In genomic region chr21:33950425-33951079, GRCh38 we compare ENCODE assay signal across 11 cellular contexts. TPM values are rescaled to one million over a fixed set of nuclear protein-coding genes. Genes with fewer than 3 reads are reported as not detected.
DNase-seq lines count a peak whose midpoint lies in the region; ATAC-seq and TF ChIP-seq lines count a peak whose summit lies in the region.
"Had no signal": no experiment of that assay in that cellular context is flagged by ENCODE, and none has a peak within 500 bp of the region (broad histone marks: within the 10 kb centered on the region; RNA-seq: fewer than 3 reads in every experiment).

No MANE protein-coding gene starts in this region.

- H3K27ac Mint-ChIP-seq in activated naive CD4-positive, alpha-beta T cell treated with anti-CD3 and anti-CD28 coated beads, Interleukin-2, amount 50 U/mL, for 24 hours, result peak overlapping the region; percentile 92
- peak overlapping the region; percentile 97 for H3K27ac Mint-ChIP-seq in activated CD4-positive, alpha-beta memory T cell treated with anti-CD3 and anti-CD28 coated beads for 36 hours

- H3K9ac ChIP-seq in mucosa of rectum (ENCODE audit: low read depth in 1 of 2, low read length in 2 of 2) (no peak overlapping the region), PC-3 (ENCODE audit: low read length) (no peak overlapping the region)

- H3K4me1 ChIP-seq in mucosa of rectum (ENCODE audit: control insufficient read depth in 2 of 2, insufficient read depth in 2 of 2, low read length in 2 of 2) (peaks cover 8 to 16% of the 10 kb centered on the region in 2 donors), PC-3 (ENCODE audit: insufficient read depth, low read length) (peaks cover 21% of the 10 kb centered on the region)

- no peak for DNase-seq in activated naive CD4-positive, alpha-beta T cell treated with anti-CD3 and anti-CD28 coated beads, Interleukin-2, amount 50 U/mL, for 16 hours
- DNase-seq in activated CD4-positive, alpha-beta memory T cell treated with anti-CD3 and anti-CD28 coated beads for 36 hours, result peak; percentile 51
- DNase-seq in ureter (ENCODE audit: low spot score) (peak; percentile 40), PC-3 (no peak), NCI-H2227 (lab: John Stamatoyannopoulos, UW; ENCODE audit: unreplicated experiment) (no peak), dedifferentiated amniotic fluid mesenchymal stem cell (ENCODE audit: extremely low spot score) (no peak)
- DNase-seq: islet precursor cell, NCI-H2107 had no signal

- H2AFZ ChIP-seq in PC-3 (ENCODE audit: low read length), result no peak overlapping the region

- H3K9me3 ChIP-seq in mucosa of rectum (ENCODE audit: control insufficient read depth in 2 of 2, low read length in 2 of 2) (no peaks in the 10 kb centered on the region), PC-3 (ENCODE audit: low read length) (no peaks in the 10 kb centered on the region)
- H3K9me3 ChIP-seq: gastroesophageal sphincter had no signal

- no peaks in the 10 kb centered on the region for H4K20me1 ChIP-seq in PC-3 (ENCODE audit: low read length)

- H3K79me2 ChIP-seq in PC-3 (ENCODE audit: low read length), result no peaks in the 10 kb centered on the region

- intact Hi-C loops in activated CD4-positive, alpha-beta memory T cell treated with anti-CD3 and anti-CD28 coated beads for 36 hours (cut with micrococcal nuclease), result no loop called here
- intact Hi-C loops in PC-3 (cut with micrococcal nuclease), result no loop called here

- H3K9me2 ChIP-seq in PC-3 (replicated peaks; ENCODE audit: low read length), result no peaks in the 10 kb centered on the region

- peaks cover 79% of the 10 kb centered on the region for H3K4me1 Mint-ChIP-seq in activated naive CD4-positive, alpha-beta T cell treated with anti-CD3 and anti-CD28 coated beads, Interleukin-2, amount 50 U/mL, for 24 hours
- H3K4me1 Mint-ChIP-seq in activated CD4-positive, alpha-beta memory T cell treated with anti-CD3 and anti-CD28 coated beads for 36 hours (ENCODE audit: low read depth), result peaks cover 73% of the 10 kb centered on the region

- H3K36me3 Mint-ChIP-seq in activated naive CD4-positive, alpha-beta T cell treated with anti-CD3 and anti-CD28 coated beads, Interleukin-2, amount 50 U/mL, for 24 hours, result peaks cover 6% of the 10 kb centered on the region
- peaks cover 19% of the 10 kb centered on the region for H3K36me3 Mint-ChIP-seq in activated CD4-positive, alpha-beta memory T cell treated with anti-CD3 and anti-CD28 coated beads for 36 hours

- BruUV-seq in PC-3 (replicated peaks; lab: Mats Ljungman, UMichigan), result no TSS peak

- no peaks in the 10 kb centered on the region for H3K9me3 Mint-ChIP-seq in activated naive CD4-positive, alpha-beta T cell treated with anti-CD3 and anti-CD28 coated beads, Interleukin-2, amount 50 U/mL, for 24 hours
- no peaks in the 10 kb centered on the region for H3K9me3 Mint-ChIP-seq in activated CD4-positive, alpha-beta memory T cell treated with anti-CD3 and anti-CD28 coated beads for 36 hours

- peak overlapping the region in 1 of 2 donors; percentile 20 for H3K4me3 ChIP-seq in mucosa of rectum (ENCODE audit: low read length in 2 of 2)
- no peak overlapping the region for H3K4me3 ChIP-seq in PC-3 (ENCODE audit: low read length)
- H3K4me3 ChIP-seq: gastroesophageal sphincter had no signal

- H3K4me3 Mint-ChIP-seq in activated naive CD4-positive, alpha-beta T cell treated with anti-CD3 and anti-CD28 coated beads, Interleukin-2, amount 50 U/mL, for 24 hours, result peak overlapping the region; percentile 67
- H3K4me3 Mint-ChIP-seq in activated CD4-positive, alpha-beta memory T cell treated with anti-CD3 and anti-CD28 coated beads for 36 hours, result peak overlapping the region; percentile 62

- CTCF ChIA-PET in activated CD4-positive, alpha-beta memory T cell treated with anti-CD3 and anti-CD28 coated beads for 36 hours (lab: Charles Lee), result interaction anchor here (0.6 to 4.7 kb wide), 6 partner anchors 18 to 397 kb away, joined by 3 to 34 read pairs (median 8); partner anchors contain the start of genes MRPS6 and SLC5A3
- CTCF ChIA-PET in PC-3 (lab: Charles Lee), result no interaction called here

- POLR2A ChIA-PET in activated CD4-positive, alpha-beta memory T cell treated with anti-CD3 and anti-CD28 coated beads for 36 hours (lab: Charles Lee), result interaction anchor here (1.0 to 7.1 kb wide), 9 partner anchors 15 to 154 kb away, joined by 3 to 148 read pairs (median 20); partner anchors contain the start of genes MRPS6 and SLC5A3
- POLR2A ChIA-PET in PC-3 (lab: Charles Lee; ENCODE audit: unreplicated experiment), result no interaction called here

- H3K4me2 ChIP-seq in PC-3 (ENCODE audit: low read length), result no peak overlapping the region

- TF ChIP-seq CTCF in PC-3 (conservative IDR thresholded peaks at IDR 0.05; ENCODE audit: low read depth, low read length), result no peak

- H3K27me3 ChIP-seq in mucosa of rectum (ENCODE audit: control insufficient read depth in 2 of 2, insufficient read depth in 2 of 2, low read length in 2 of 2) (no peaks in the 10 kb centered on the region), PC-3 (ENCODE audit: low read length) (no peaks in the 10 kb centered on the region)
- H3K27me3 ChIP-seq: gastroesophageal sphincter had no signal

- H3K36me3 ChIP-seq in mucosa of rectum (ENCODE audit: control insufficient read depth in 2 of 2, insufficient read depth in 2 of 2, low read length in 2 of 2) (no peaks in the 10 kb centered on the region), PC-3 (ENCODE audit: low read depth, low read length) (no peaks in the 10 kb centered on the region)
- H3K36me3 ChIP-seq: gastroesophageal sphincter had no signal

- H3K27me3 Mint-ChIP-seq in activated naive CD4-positive, alpha-beta T cell treated with anti-CD3 and anti-CD28 coated beads, Interleukin-2, amount 50 U/mL, for 24 hours, result no peaks in the 10 kb centered on the region
- peaks cover 4% of the 10 kb centered on the region for H3K27me3 Mint-ChIP-seq in activated CD4-positive, alpha-beta memory T cell treated with anti-CD3 and anti-CD28 coated beads for 36 hours

- no peak for ATAC-seq in PC-3
- ATAC-seq: gastroesophageal sphincter had no signal

- peaks cover 7% of the 10 kb centered on the region for H3F3A ChIP-seq in PC-3 (ENCODE audit: low read length, unreplicated experiment)

- H3K27ac ChIP-seq in mucosa of rectum (ENCODE audit: low read depth in 2 of 2, low read length in 2 of 2), result peak overlapping the region; percentile 31 to 89
- H3K27ac ChIP-seq in PC-3 (ENCODE audit: low read length), result no peak overlapping the region

RNA-seq across cellular contexts. Expression of gene ATP5PO, which starts 34.9 kb away (rescaled TPM):
- 100 to 1,000 TPM; 208 to 210 TPM for total RNA-seq in activated CD4-positive, alpha-beta memory T cell treated with anti-CD3 and anti-CD28 coated beads for 36 hours
- total RNA-seq in ureter (188 TPM), PC-3 (2014; rRNA removed) (288 and 386 TPM in 2 replicates)

Comparison
In these comparisons a context has a peak if more than half of its experiments do, and no peak if none do; other contexts are left out.
1. DNase-seq: peak in activated CD4-positive, alpha-beta memory T cell treated with anti-CD3 and anti-CD28 coated beads for 36 hours (single experiment) and ureter (single experiment); none in activated naive CD4-positive, alpha-beta T cell treated with anti-CD3 and anti-CD28 coated beads, Interleukin-2, amount 50 U/mL, for 16 hours (single experiment), PC-3 (single experiment), NCI-H2227 (single experiment) and dedifferentiated amniotic fluid mesenchymal stem cell (single experiment).